8 cellular contexts compared by ENCODE assay signal in genomic region chr12:95858451-95859343, GRCh38. TPM values are rescaled to one million over a fixed set of nuclear protein-coding genes. Genes with fewer than 3 reads are reported as not detected.
DNase-seq lines count a peak whose midpoint lies in the region; ATAC-seq and TF ChIP-seq lines count a peak whose summit lies in the region.

Gene SNRPF (plus strand): TSS chr12:95858952. CDS start chr12:95859074, 122 bp downstream.

- H4K20me1 ChIP-seq in PC-9 (ENCODE audit: insufficient read depth), result no peaks in the 10 kb centered on the region

- peak within 1 kb of the TSS; percentile 94 for H3K4me3 ChIP-seq in PC-9
- peak within 1 kb of the TSS; percentile 57 to 81 for H3K4me3 ChIP-seq in esophagus (ENCODE audit: low read depth in 1 of 2, low read length in 2 of 2)
- H3K4me3 ChIP-seq in mucosa of rectum (ENCODE audit: low read length in 2 of 2), result peak within 1 kb of the TSS; percentile 84 to 92

- CTCF ChIA-PET in PC-9 (lab: Charles Lee), result no interaction called here

- no peak for TF ChIP-seq CTCF in PC-9 (conservative IDR thresholded peaks at IDR 0.05)

- peak; percentile 99 for ATAC-seq in GM21723 (IDR thresholded peaks at IDR 0.05; ENCODE audit: unreplicated experiment)

- peak within 1 kb of the TSS; percentile 73 to 75 for H3K9ac ChIP-seq in mucosa of rectum (ENCODE audit: low read depth in 1 of 2, low read length in 2 of 2)

- H3K27me3 ChIP-seq in PC-9 (ENCODE audit: insufficient read depth, low read depth), result no peaks in the 10 kb centered on the region
- no peaks in the 10 kb centered on the region for H3K27me3 ChIP-seq in esophagus (ENCODE audit: control insufficient read depth in 1 of 2, insufficient read depth in 2 of 2, low read length in 2 of 2)
- H3K27me3 ChIP-seq in mucosa of rectum (ENCODE audit: control insufficient read depth in 2 of 2, insufficient read depth in 2 of 2, low read length in 2 of 2), result no peaks in the 10 kb centered on the region

- no peaks in the 10 kb centered on the region; the same call in 1 of the 2 replicates for H3K9me2 ChIP-seq in PC-9 (ENCODE audit: insufficient read depth)

- POLR2A ChIA-PET in PC-9 (lab: Charles Lee; ENCODE audit: unreplicated experiment), result interaction anchor here (0.6 kb wide), 1 partner anchor 237 kb away, joined by 8 read pairs; no protein-coding TSS in a partner anchor

- DNase-seq in DMS79 treated with DMSO at 0.1 percent for 48 hours (lab: John Stamatoyannopoulos, UW) (peak; percentile 96), KBM-7 (peak; percentile 97), PC-9 (peak; percentile 93 to 96)
- DNase-seq in activated T-cell treated with anti-CD3 and anti-CD28 coated beads, Interleukin-2, amount 50 U/mL, for 1 hour, result peak; percentile 95
- peak; percentile 93 for DNase-seq in stimulated activated CD8-positive, alpha-beta memory T cell treated with anti-CD3 and anti-CD28 coated beads, Interleukin-4, amount 100 ng/mL, for 48 hours

- peak within 1 kb of the TSS; percentile 95 for H3K4me2 ChIP-seq in PC-9

- peak within 1 kb of the TSS; percentile 77 for H3K27ac ChIP-seq in PC-9
- H3K27ac ChIP-seq in esophagus (ENCODE audit: low read depth in 2 of 2, low read length in 1 of 2), result peak within 1 kb of the TSS; percentile 71 to 75
- H3K27ac ChIP-seq in mucosa of rectum (ENCODE audit: low read depth in 2 of 2, low read length in 2 of 2), result peak within 1 kb of the TSS; percentile 69 to 74

- peak within 1 kb of the TSS; percentile 78 for H2AFZ ChIP-seq in PC-9

- H3K9me3 ChIP-seq in PC-9 (ENCODE audit: insufficient read depth, low read depth), result no peaks in the 10 kb centered on the region
- no peaks in the 10 kb centered on the region for H3K9me3 ChIP-seq in esophagus (ENCODE audit: control insufficient read depth in 2 of 2, insufficient read depth in 1 of 2, low read depth in 1 of 2, low read length in 1 of 2)
- no peaks in the 10 kb centered on the region for H3K9me3 ChIP-seq in mucosa of rectum (ENCODE audit: control insufficient read depth in 2 of 2, low read length in 2 of 2)

- intact Hi-C loops in PC-9 (cut with micrococcal nuclease; ENCODE audit: unreplicated experiment), result loop anchor here (1.0 to 2.0 kb wide), 2 partner anchors 44 to 340 kb away; no protein-coding TSS in a partner anchor

- BruUV-seq in PC-9 (replicated peaks; lab: Mats Ljungman, UMichigan), result no TSS peak

- peaks cover 29% of the 10 kb centered on the region for H3K36me3 ChIP-seq in PC-9 (ENCODE audit: low read depth)
- H3K36me3 ChIP-seq in esophagus (ENCODE audit: control insufficient read depth in 2 of 2, insufficient read depth in 2 of 2, low read length in 1 of 2), result peaks cover 2 to 4% of the 10 kb centered on the region in 2 donors
- H3K36me3 ChIP-seq in mucosa of rectum (ENCODE audit: control insufficient read depth in 2 of 2, insufficient read depth in 2 of 2, low read length in 2 of 2), result peaks cover 14 to 23% of the 10 kb centered on the region in 2 donors

- peaks cover 49% of the 10 kb centered on the region for H3K79me2 ChIP-seq in PC-9 (ENCODE audit: low read depth)

- WGBS in esophagus, 2 donors, result 1% methylated on average over 54 of the region's 54 CpGs

- H3F3A ChIP-seq in PC-9 (ENCODE audit: insufficient read depth, low read depth), result peaks cover 6% of the 10 kb centered on the region; the same call in 1 of the 2 replicates

- in situ Hi-C loops in KBM-7 (cut with MboI; ENCODE audit: low pct_unique_long_range_greater_than_20kb, low sequenced_read_pairs), result no loop called here

- H3K4me1 ChIP-seq in PC-9 (replicated peaks; ENCODE audit: insufficient read depth) (peaks cover 16% of the 10 kb centered on the region), esophagus (ENCODE audit: control insufficient read depth in 2 of 2, insufficient read depth in 2 of 2, low read length in 1 of 2) (no peaks in the 10 kb centered on the region), mucosa of rectum (ENCODE audit: control insufficient read depth in 2 of 2, insufficient read depth in 2 of 2, low read length in 2 of 2) (peaks cover 13 to 14% of the 10 kb centered on the region in 2 donors)

RNA-seq across cellular contexts. Expression of gene SNRPF, which starts in this region (rescaled TPM):
- total RNA-seq in PC-9 (2021), result 31.1 and 50.3 TPM in 2 replicates
- polyA plus RNA-seq in esophagus, result 100 to 1,000 TPM in 1 of 2 donors, 10 to 100 TPM in 1; 43.4 to 100 TPM

Comparison
In these comparisons a context has a peak if more than half of its experiments do, and no peak if none do; other contexts are left out.
1. Peak in every context shown above with its lines: DNase-seq, ATAC-seq, H3K4me3 ChIP-seq and H3K27ac ChIP-seq.